21 cellular contexts compared by ENCODE assay signal in the genomic region with DNA sequence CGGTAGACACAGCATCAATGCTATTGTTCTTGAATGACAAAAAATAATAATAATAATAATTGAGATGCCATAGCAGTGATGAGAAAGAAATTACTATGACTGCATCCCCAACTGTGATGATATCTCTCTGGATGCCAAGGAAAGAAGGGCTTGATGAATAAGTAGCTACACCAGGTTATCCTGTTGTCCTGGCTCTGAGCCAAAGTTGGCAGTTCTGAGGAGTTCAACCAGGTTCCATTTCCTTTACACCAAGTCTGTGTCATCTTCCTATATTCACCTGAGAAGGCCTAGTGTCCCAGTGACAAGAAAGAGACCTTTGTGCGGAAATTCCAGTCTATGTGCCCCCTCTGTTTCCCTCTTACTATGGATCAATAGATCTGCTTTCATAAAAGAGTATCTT. TPM values are rescaled to one million over a fixed set of nuclear protein-coding genes. Genes with fewer than 3 reads are reported as not detected.
DNase-seq lines count a peak whose midpoint lies in the region; ATAC-seq, FAIRE-seq and TF ChIP-seq lines count a peak whose summit lies in the region.
"Had no signal": no experiment of that assay in that cellular context is flagged by ENCODE, and none has a peak within 500 bp of the region (broad histone marks: within the 10 kb centered on the region; RNA-seq: fewer than 3 reads in every experiment).

No MANE protein-coding gene starts in this region.

- H3K27me3 ChIP-seq in K562 (ENCODE audit: control insufficient read depth in 2 of 2, insufficient read depth in 2 of 2, low read length in 2 of 2): peaks cover 7 to 10% of the 10 kb centered on the region in 2 experiments; a peak in 3 of 5 replicates

- H3K36me3 Mint-ChIP-seq in CD14-positive monocyte (peaks cover 0 to 3% of the 10 kb centered on the region in 2 donors), neural crest cell (ENCODE audit: low read depth) (no peaks in the 10 kb centered on the region), natural killer cell (peaks cover 7% of the 10 kb centered on the region)

- POLR2A ChIA-PET in K562 (lab: Yijun Ruan, JAX): interaction anchor here (0.7 to 1.5 kb wide), 2 partner anchors 8 to 90 kb away, joined by 3 to 4 read pairs; no protein-coding TSS in a partner anchor

- H3K9ac ChIP-seq in K562 (ENCODE audit: insufficient read depth in 1 of 2, low read depth in 2 of 2, low read length in 2 of 2): no peak overlapping the region
- H3K9ac ChIP-seq: SK-N-SH had no signal

- ATAC-seq in K562 (no peak), natural killer cell (no peak)
- ATAC-seq: activated CD8-positive, alpha-beta T cell treated with anti-CD3 and anti-CD28 coated beads, Interleukin-2, amount 10 ng/mL, durations not matched to agents 7 days and 5 days had no signal

- TF ChIP-seq CTCF in CD14-positive monocyte (IDR thresholded peaks at IDR 0.05) (no peak), K562 (IDR thresholded peaks at IDR 0.05 in 2 of 3, conservative IDR thresholded peaks at IDR 0.05 in 1 of 3; ENCODE audit: insufficient read depth in 2 of 3, low read depth in 1 of 3, low read length in 3 of 3) (no peak), neural crest cell (conservative IDR thresholded peaks at IDR 0.05) (no peak), natural killer cell (IDR thresholded peaks at IDR 0.05) (no peak)

- H3K79me2 ChIP-seq in K562 (ENCODE audit: control insufficient read depth, insufficient read depth, low read length): no peaks in the 10 kb centered on the region

- TF ChIP-seq POLR2A in K562 (conservative IDR thresholded peaks at IDR 0.05): no peak

- H3K9me3 Mint-ChIP-seq in CD14-positive monocyte: peaks cover 0 to 9% (median 0%) of the 10 kb centered on the region in 7 donors
- no peaks in the 10 kb centered on the region for H3K9me3 Mint-ChIP-seq in neural crest cell
- H3K9me3 Mint-ChIP-seq in natural killer cell: no peaks in the 10 kb centered on the region
- H3K9me3 Mint-ChIP-seq: activated T-cell treated with anti-CD3 and anti-CD28 coated beads, Interleukin-2, amount 50 U/mL, for 4 hours; T-helper 2 cell treated with Interferon-gamma antibody and Interleukin-4, amounts not matched to agents 5 μg/mL and 100 μg/mL, for 36 hours had no signal

- TF ChIP-seq RAD21 in K562 (CRISPR knock-in tag; conservative IDR thresholded peaks at IDR 0.05 in 1 of 2, IDR thresholded peaks at IDR 0.05 in 1 of 2): no peak

- peaks cover 0 to 1% (median 0%) of the 10 kb centered on the region in 3 donors for H3K27me3 Mint-ChIP-seq in CD14-positive monocyte (ENCODE audit: low read depth in 3 of 3)
- no peaks in the 10 kb centered on the region for H3K27me3 Mint-ChIP-seq in neural crest cell (ENCODE audit: low read depth)
- H3K27me3 Mint-ChIP-seq in natural killer cell (ENCODE audit: low read depth in 2 of 2): peaks cover 7 to 22% of the 10 kb centered on the region in 2 donors

- no peaks in the 10 kb centered on the region for H3K9me3 ChIP-seq in K562 (replicated peaks; ENCODE audit: control insufficient read depth, insufficient read depth, low read depth, low read length)
- H3K9me3 ChIP-seq: prostate gland, SK-N-SH had no signal

- intact Hi-C loops in CD14-positive monocyte (cut with micrococcal nuclease): no loop called here
- intact Hi-C loops in K562 (cut with micrococcal nuclease): no loop called here
- intact Hi-C loops in natural killer cell (cut with micrococcal nuclease): no loop called here

- H3K4me1 Mint-ChIP-seq in CD14-positive monocyte (peaks cover 33% of the 10 kb centered on the region), neural crest cell (peaks cover 15% of the 10 kb centered on the region), natural killer cell (peaks cover 17 to 27% of the 10 kb centered on the region in 2 donors)

- H3K36me3 ChIP-seq in K562 (ENCODE audit: control insufficient read depth, insufficient read depth, low read length): no peaks in the 10 kb centered on the region
- H3K36me3 ChIP-seq: prostate gland had no signal

- in situ Hi-C loops in K562 (cut with MboI): no loop called here

- no peak overlapping the region for H2AFZ ChIP-seq in K562 (ENCODE audit: low read depth, low read length)

- no peak overlapping the region for H3K27ac ChIP-seq in K562 (ENCODE audit: extremely low read depth, low read depth, low read length)
- H3K27ac ChIP-seq: RWPE1 had no signal

- H3K27ac Mint-ChIP-seq in CD14-positive monocyte (peak overlapping the region in 6 of 7 donors; percentile 54 to 97 (median 93)), neural crest cell (ENCODE audit: unreplicated experiment) (no peak overlapping the region), natural killer cell (no peak overlapping the region)
- H3K27ac Mint-ChIP-seq: activated CD8-positive, alpha-beta T cell treated with anti-CD3 and anti-CD28 coated beads, Interleukin-2, amount 10 ng/mL, durations not matched to agents 7 days and 5 days; T-helper 2 cell treated with Interferon-gamma antibody and Interleukin-4, amounts not matched to agents 5 μg/mL and 100 μg/mL, for 36 hours had no signal

- no peak overlapping the region for H3K4me3 ChIP-seq in K562
- H3K4me3 ChIP-seq: prostate gland, smooth muscle cell had no signal

- WGBS in K562 (ENCODE audit: insufficient coverage, low coverage, missing lambda C conversion rate): 18% methylated on average over 2 of the region's 2 CpGs

- peak; percentile 11 for DNase-seq in DMS79 treated with DMSO at 0.1 percent for 48 hours (lab: John Stamatoyannopoulos, UW)
- DNase-seq in DMS79 (lab: John Stamatoyannopoulos, UW): no peak
- DNase-seq in CD14-positive monocyte (ENCODE audit: low spot score): no peak
- DNase-seq in K562 (ENCODE audit: extremely low read depth in 1 of 4, low spot score in 3 of 4): no peak
- no peak for DNase-seq in neural crest cell (ENCODE audit: low read depth, low spot score)
- no peak for DNase-seq in NCI-H1092 treated with DMSO at 0.1 percent for 48 hours (lab: John Stamatoyannopoulos, UW)
- no peak for DNase-seq in natural killer cell
- DNase-seq in stimulated activated CD4-positive, alpha-beta T cell treated with anti-CD3 and anti-CD28 coated beads, Interleukin-4, amount 100 ng/mL, for 4 hours: no peak
- DNase-seq: activated CD8-positive, alpha-beta T cell treated with anti-CD3 and anti-CD28 coated beads, Interleukin-2, amount 10 ng/mL, durations not matched to agents 7 days and 5 days; activated naive CD4-positive, alpha-beta T cell treated with anti-CD3 and anti-CD28 coated beads, Interleukin-2, amount 50 U/mL, for 16 hours; activated T-cell treated with anti-CD3 and anti-CD28 coated beads, Interleukin-2, amount 50 U/mL, for 4 hours; effector memory CD4-positive, alpha-beta T cell; mesenchymal stem cell; NCI-H1436 treated with DMSO at 0.1 percent for 48 hours; SK-N-SH had no signal

- TF ChIP-seq EP300 in K562 (IDR thresholded peaks at IDR 0.05; ENCODE audit: low read length): no peak

- H3K4me3 Mint-ChIP-seq in CD14-positive monocyte (no peak overlapping the region), neural crest cell (peak overlapping the region; percentile 58), natural killer cell (no peak overlapping the region)
- H3K4me3 Mint-ChIP-seq: activated CD8-positive, alpha-beta T cell treated with anti-CD3 and anti-CD28 coated beads, Interleukin-2, amount 10 ng/mL, durations not matched to agents 7 days and 5 days had no signal

- no peaks in the 10 kb centered on the region for H4K20me1 ChIP-seq in K562 (replicated peaks; ENCODE audit: control insufficient read depth, insufficient read depth, low read length)

- CTCF ChIA-PET in K562 (lab: Yijun Ruan, JAX; ENCODE audit: low intra/inter-chr PET ratio): no interaction called here

- FAIRE-seq in K562 (lab: Jason Lieb, UNC): no peak
- FAIRE-seq: A204.1, D721Med had no signal

- peaks cover 0 to 18% of the 10 kb centered on the region in 2 experiments; a peak in 3 of 5 replicates for H3K4me1 ChIP-seq in K562 (replicated peaks in 1 of 2; ENCODE audit: control insufficient read depth in 2 of 2, insufficient read depth in 2 of 2, low read length in 2 of 2)
- H3K4me1 ChIP-seq: prostate gland had no signal

- BruUV-seq in K562 (replicated peaks; lab: Mats Ljungman, UMichigan): no TSS peak

- H3K9me1 ChIP-seq in K562 (ENCODE audit: control insufficient read depth, insufficient read depth, low read length): no peaks in the 10 kb centered on the region

- no peak overlapping the region for H3K4me2 ChIP-seq in K562 (ENCODE audit: insufficient read depth, low read length)
- H3K4me2 ChIP-seq: SK-N-SH, smooth muscle cell had no signal

TF ChIP-seq in K562, 482 proteins besides CTCF, POLR2A, EP300 and RAD21:
- TF ChIP-seq NFIC (IDR thresholded peaks at IDR 0.05) (peak; percentile 58), HSF4 (CRISPR knock-in tag; IDR thresholded peaks at IDR 0.05; ENCODE audit: borderline replicate concordance) (no peak)

RNA-seq across cellular contexts. Expression of a gene that starts 3.4 kb away (rescaled TPM):
- polyA plus RNA-seq in CD14-positive monocyte: 1 to 10 TPM; 1.5 to 2.3 TPM
- total RNA-seq in K562 (2011; cell fraction: chromatin; rRNA removed; ENCODE audit: low replicate concordance): 1.0 and 1.6 TPM in 2 replicates
- total RNA-seq in K562 (2011; cell fraction: nucleolus; rRNA removed): 0.33 and 0.79 TPM in 2 replicates
- 0.66 and 1.6 TPM in 2 replicates for total RNA-seq in K562 (2011; cell fraction: nucleoplasm; rRNA removed)
- total RNA-seq in K562 (2014; rRNA removed): 0.33 and 0.36 TPM in 2 replicates
- total RNA-seq in K562 (2014; rRNA removed; fragmentation: Illumina TruSeq; extraction: Trizol): 0.22 and 0.25 TPM in 2 replicates
- total RNA-seq in K562 (2015; rRNA removed; fragmentation: Illumina TruSeq; extraction: Trizol): 0.22 and 0.23 TPM in 2 replicates
- total RNA-seq in K562 (2021): 0.55 and 0.58 TPM in 2 replicates
- 0.13 and 0.19 TPM in 2 replicates for polyA plus RNA-seq in K562 (2011; rRNA removed)
- 0.15 and 0.55 TPM in 2 replicates for polyA plus RNA-seq in K562 (2011; cell fraction: cytosol; rRNA removed)
- 0.15 and 0.54 TPM in 2 replicates for polyA plus RNA-seq in K562 (2011; cell fraction: nucleus; rRNA removed)
- 0.33 and 0.83 TPM in 2 replicates for polyA plus RNA-seq in K562 (2012)
- 0.30 and 0.72 TPM in 2 replicates for polyA plus RNA-seq in K562 (2014; fragmentation: Illumina TruSeq; extraction: Trizol)
- polyA plus RNA-seq in K562 (2014; fragmentation: Nextera tagmentation; extraction: Ambion mirVana): under 1 TPM; 0.01 to 0.06 TPM
- polyA plus RNA-seq in K562 (2014; rRNA removed): 0.20 and 0.36 TPM in 2 replicates
- polyA minus RNA-seq in K562 (2011; rRNA and poly(A)+ RNA removed): 0.25 and 0.63 TPM in 2 replicates
- 0.48 TPM in 1 of 2 replicates, not detected in the other for polyA minus RNA-seq in K562 (2011; cell fraction: cytosol; rRNA and poly(A)+ RNA removed)
- 0.44 and 0.94 TPM in 2 replicates for polyA minus RNA-seq in K562 (2011; cell fraction: nucleus; rRNA and poly(A)+ RNA removed)
- total RNA-seq in neural crest cell: 21.8 and 22.2 TPM in 2 replicates
- 1 to 10 TPM; 1.7 to 5.6 (median 2.8) TPM for total RNA-seq in natural killer cell

Comparison
In these comparisons a context has a peak if more than half of its experiments do, and no peak if none do; other contexts are left out.
1. H3K27ac Mint-ChIP-seq: peak in CD14-positive monocyte (6 of 7); none in neural crest cell (single experiment) and natural killer cell (0 of 2).